In genomic region chrX:21996872-21997271, GRCh38 we compare ENCODE assay signal across 12 cellular contexts.
A peak's percentile ranks its signal among the peaks of the same experiment; 100 is the strongest.
DNase-seq lines count a peak whose midpoint lies in the region; ATAC-seq and TF ChIP-seq lines count a peak whose summit lies in the region.
"Had no signal": no experiment of that assay in that cellular context is flagged by ENCODE, and none has a peak within 500 bp of the region (broad histone marks: within the 10 kb centered on the region; RNA-seq: fewer than 3 reads in every experiment).

No MANE protein-coding gene starts in this region.

- H3K4me3 Mint-ChIP-seq in dendritic cell treated with granulocyte-macrophage colony-stimulating factor and Interleukin-4, amounts not matched to agents 40 ng/mL and 50 ng/mL, for 4 days: no peak overlapping the region

- H3K4me1 ChIP-seq in neutrophil (ENCODE audit: control insufficient read depth in 1 of 2, insufficient read depth in 1 of 2, low read depth in 1 of 2, low read length in 1 of 2): peaks cover 64 to 70% of the 10 kb centered on the region in 2 experiments
- H3K4me1 ChIP-seq: foreskin keratinocyte, parathyroid adenoma, stomach had no signal

- H3K9me3 Mint-ChIP-seq in dendritic cell treated with granulocyte-macrophage colony-stimulating factor and Interleukin-4, amounts not matched to agents 40 ng/mL and 50 ng/mL, for 4 days: no peaks in the 10 kb centered on the region

- H3K9me3 ChIP-seq in neutrophil: no peaks in the 10 kb centered on the region

- peak overlapping the region; percentile 60 for H3K27ac Mint-ChIP-seq in dendritic cell treated with granulocyte-macrophage colony-stimulating factor and Interleukin-4, amounts not matched to agents 40 ng/mL and 50 ng/mL, for 4 days

- ATAC-seq in HG03159 (IDR thresholded peaks at IDR 0.05; ENCODE audit: unreplicated experiment): no peak
- no peak for ATAC-seq in HG02885 (IDR thresholded peaks at IDR 0.05; ENCODE audit: poor library complexity, unreplicated experiment)
- ATAC-seq in HG02642 (IDR thresholded peaks at IDR 0.05; ENCODE audit: poor library complexity, unreplicated experiment): no peak
- ATAC-seq in GM19324 (IDR thresholded peaks at IDR 0.05; ENCODE audit: low FRiP score, unreplicated experiment): no peak
- ATAC-seq: foreskin keratinocyte had no signal

- H3K36me3 Mint-ChIP-seq in dendritic cell treated with granulocyte-macrophage colony-stimulating factor and Interleukin-4, amounts not matched to agents 40 ng/mL and 50 ng/mL, for 4 days (ENCODE audit: low read depth): peaks cover 17% of the 10 kb centered on the region

- H3K4me1 Mint-ChIP-seq in dendritic cell treated with granulocyte-macrophage colony-stimulating factor and Interleukin-4, amounts not matched to agents 40 ng/mL and 50 ng/mL, for 4 days (ENCODE audit: low read depth): peaks cover 27% of the 10 kb centered on the region

- no peak overlapping the region for H3K4me3 ChIP-seq in neutrophil (ENCODE audit: low read depth in 1 of 2, low read length in 1 of 2)
- H3K4me3 ChIP-seq: stomach had no signal

- no peaks in the 10 kb centered on the region for H3K36me3 ChIP-seq in neutrophil

- no peaks in the 10 kb centered on the region for H3K27me3 Mint-ChIP-seq in dendritic cell treated with granulocyte-macrophage colony-stimulating factor and Interleukin-4, amounts not matched to agents 40 ng/mL and 50 ng/mL, for 4 days

- peak; percentile 67 for DNase-seq in ELR (ENCODE audit: low read depth)
- DNase-seq in NOMO-1 treated with DMSO at 0.1 percent for 48 hours (lab: John Stamatoyannopoulos, UW; ENCODE audit: unreplicated experiment): peak; percentile 94
- DNase-seq: NK-92 treated with Interleukin-12 subunit alpha and Interleukin-12 subunit beta, amount 100 ng/mL, for 24 hours; stomach had no signal

- intact Hi-C loops in dendritic cell treated with granulocyte-macrophage colony-stimulating factor and Interleukin-4, amounts not matched to agents 40 ng/mL and 50 ng/mL, for 4 days (cut with micrococcal nuclease): loop anchor here (10.0 kb wide), 1 partner anchor 58 kb away; no protein-coding TSS in a partner anchor

- TF ChIP-seq CTCF in neutrophil (IDR thresholded peaks at IDR 0.05): no peak

- no peaks in the 10 kb centered on the region for H3K27me3 ChIP-seq in neutrophil
- H3K27me3 ChIP-seq: foreskin keratinocyte, stomach had no signal

- peak overlapping the region; percentile 95 for H3K27ac ChIP-seq in neutrophil
- H3K27ac ChIP-seq: foreskin keratinocyte, parathyroid adenoma had no signal
